In genomic region chr10:14173391-14173705, GRCh38 we compare ENCODE assay signal across 9 cellular contexts.
DNase-seq lines count a peak whose midpoint lies in the region; ATAC-seq and TF ChIP-seq lines count a peak whose summit lies in the region.
"Had no signal": no experiment of that assay in that cellular context is flagged by ENCODE, and none has a peak within 500 bp of the region (broad histone marks: within the 10 kb centered on the region; RNA-seq: fewer than 3 reads in every experiment).

No MANE protein-coding gene starts in this region.

- H3K36me3 Mint-ChIP-seq in activated CD8-positive, alpha-beta memory T cell treated with anti-CD3 and anti-CD28 coated beads, Interleukin-2, amount 10 ng/mL, durations not matched to agents 7 days and 5 days = no peaks in the 10 kb centered on the region

- TF ChIP-seq POLR2A in thyroid gland (IDR thresholded peaks at IDR 0.05) = no peak

- no peak overlapping the region for H3K27ac ChIP-seq in thyroid gland

- 1 to 2% methylated on average over 6 of the region's 6 CpGs for WGBS in thyroid gland, 2 donors

- H3K9ac ChIP-seq in adipocyte (ENCODE audit: low read length) = no peak overlapping the region

- H3K9me3 ChIP-seq in adipocyte (ENCODE audit: control insufficient read depth, low read length) (no peaks in the 10 kb centered on the region), thyroid gland (no peaks in the 10 kb centered on the region)

- peaks cover 8% of the 10 kb centered on the region for H3K4me1 ChIP-seq in adipocyte (ENCODE audit: control insufficient read depth, insufficient read depth, low read length)
- peaks cover 9 to 15% of the 10 kb centered on the region in 2 donors for H3K4me1 ChIP-seq in thyroid gland

- peaks cover 8% of the 10 kb centered on the region for H3K4me1 Mint-ChIP-seq in activated CD8-positive, alpha-beta memory T cell treated with anti-CD3 and anti-CD28 coated beads, Interleukin-2, amount 10 ng/mL, durations not matched to agents 7 days and 5 days

- no peaks in the 10 kb centered on the region for H3K9me3 Mint-ChIP-seq in activated CD8-positive, alpha-beta memory T cell treated with anti-CD3 and anti-CD28 coated beads, Interleukin-2, amount 10 ng/mL, durations not matched to agents 7 days and 5 days (ENCODE audit: low read depth)

- CTCF ChIA-PET in activated CD8-positive, alpha-beta memory T cell treated with anti-CD3 and anti-CD28 coated beads, Interleukin-2, amount 10 ng/mL, durations not matched to agents 7 days and 5 days (lab: Charles Lee) = interaction anchor here (1.1 kb wide), 1 partner anchor 24 kb away, joined by 6 read pairs; no protein-coding TSS in a partner anchor

- peak overlapping the region; percentile 58 for H3K4me3 Mint-ChIP-seq in activated CD8-positive, alpha-beta memory T cell treated with anti-CD3 and anti-CD28 coated beads, Interleukin-2, amount 10 ng/mL, durations not matched to agents 7 days and 5 days

- ATAC-seq in activated CD8-positive, alpha-beta memory T cell treated with anti-CD3 and anti-CD28 coated beads, Interleukin-2, amount 10 ng/mL, durations not matched to agents 7 days and 5 days = peak; percentile 30
- no peak for ATAC-seq in HG03095 (IDR thresholded peaks at IDR 0.05; ENCODE audit: unreplicated experiment)

- H3K36me3 ChIP-seq in adipocyte (ENCODE audit: control insufficient read depth, insufficient read depth, low read length, severe bottlenecking) (no peaks in the 10 kb centered on the region), kidney epithelial cell (ENCODE audit: control insufficient read depth, insufficient read depth, low read length) (no peaks in the 10 kb centered on the region), thyroid gland (no peaks in the 10 kb centered on the region)

- H3K27me3 ChIP-seq in adipocyte (replicated peaks; ENCODE audit: control insufficient read depth, insufficient read depth, low read length) (peaks cover 85% of the 10 kb centered on the region), kidney epithelial cell (ENCODE audit: control insufficient read depth, insufficient read depth, low read length) (peaks cover 4% of the 10 kb centered on the region), thyroid gland (no peaks in the 10 kb centered on the region)

- H3K27ac Mint-ChIP-seq in activated CD8-positive, alpha-beta memory T cell treated with anti-CD3 and anti-CD28 coated beads, Interleukin-2, amount 10 ng/mL, durations not matched to agents 7 days and 5 days = no peak overlapping the region

- TF ChIP-seq CTCF in kidney epithelial cell (IDR thresholded peaks at IDR 0.05; ENCODE audit: insufficient read depth, low read length, poor library complexity, severe bottlenecking) = no peak
- no peak for TF ChIP-seq CTCF in thyroid gland (IDR thresholded peaks at IDR 0.05)

- H3K27me3 Mint-ChIP-seq in activated CD8-positive, alpha-beta memory T cell treated with anti-CD3 and anti-CD28 coated beads, Interleukin-2, amount 10 ng/mL, durations not matched to agents 7 days and 5 days = peaks cover 80% of the 10 kb centered on the region

- DNase-seq in activated CD8-positive, alpha-beta memory T cell treated with anti-CD3 and anti-CD28 coated beads, Interleukin-2, amount 10 ng/mL, durations not matched to agents 7 days and 5 days = no peak
- DNase-seq in activated CD8-positive, alpha-beta memory T cell treated with anti-CD3 and anti-CD28 coated beads, Interleukin-2, amount 50 U/mL, for 4 hours = no peak
- DNase-seq in adipocyte (ENCODE audit: low read depth) (no peak), kidney epithelial cell (ENCODE audit: low read depth) (no peak), thyroid gland (no peak), NCI-H2029 (lab: John Stamatoyannopoulos, UW) (no peak)
- no peak for DNase-seq in activated CD8-positive, alpha-beta memory T cell treated with anti-CD3 and anti-CD28 coated beads, Interleukin-2, amount 50 U/mL, for 48 hours
- DNase-seq: DND-41 had no signal

- intact Hi-C loops in thyroid gland (cut with DNase I) = no loop called here

- peak overlapping the region; percentile 73 for H3K4me3 ChIP-seq in adipocyte (ENCODE audit: low read length)
- H3K4me3 ChIP-seq in kidney epithelial cell (ENCODE audit: low read depth, low read length) = peak overlapping the region; percentile 18
- H3K4me3 ChIP-seq in thyroid gland (replicated peaks in 1 of 3) = peak overlapping the region in 2 of 3 donors; percentile 14 to 34

Comparison
In these comparisons a context has a peak if more than half of its experiments do, and no peak if none do; other contexts are left out.
1. H3K4me3 ChIP-seq: peak in every context shown above with its lines; median percentile 73 in adipocyte; 24 in thyroid gland; 18 in kidney epithelial cell.